35 cellular contexts compared by ENCODE assay signal in genomic region chr10:116875897-116876296, GRCh38. TPM values are rescaled to one million over a fixed set of nuclear protein-coding genes. Genes with fewer than 3 reads are reported as not detected.
"Had no signal": no experiment of that assay in that cellular context is flagged by ENCODE, and none has a peak within 500 bp of the region (broad histone marks: within the 10 kb centered on the region; RNA-seq: fewer than 3 reads in every experiment).

No MANE protein-coding gene starts in this region.

- H3K36me3 ChIP-seq: adrenal gland, ascending aorta, brain microvascular endothelial cell, breast epithelium, cardiac muscle cell had no signal

- H3K27ac ChIP-seq: adrenal gland, ascending aorta, body of pancreas, brain microvascular endothelial cell, breast epithelium, cardiac muscle cell had no signal

- H3K4me3 ChIP-seq: adrenal gland, ascending aorta, body of pancreas, breast epithelium, cardiac muscle cell had no signal

- ATAC-seq: activated naive CD4-positive, alpha-beta T cell treated with anti-CD3 and anti-CD28 coated beads, Interleukin-2, amount 50 U/mL, for 72 hours; activated naive CD8-positive, alpha-beta T cell treated with anti-CD3 and anti-CD28 coated beads, Interleukin-2, amount 50 U/mL, for 24 hours; activated T-cell treated with anti-CD3 and anti-CD28 coated beads, Interleukin-2, amount 50 U/mL, for 4 hours; activated T-cell treated with anti-CD3 and anti-CD28 coated beads, Interleukin-2, amount 50 U/mL, for 72 hours; activated T-helper 17 cell treated with anti-CD3 and anti-CD28 coated beads, Interleukin-2, amount 50 U/mL, for 72 hours; body of pancreas had no signal

- DNase-seq: activated effector memory CD4-positive, alpha-beta T cell treated with anti-CD3 and anti-CD28 coated beads, Interleukin-2, amount 50 U/mL, for 16 hours; activated effector memory CD4-positive, alpha-beta T cell treated with Interleukin-2 at 50 U/mL for 16 hours; activated gamma-delta T cell; activated gamma-delta T cell treated with Interleukin-2 at 50 U/mL for 16 hours; activated naive CD4-positive, alpha-beta T cell; activated naive CD4-positive, alpha-beta T cell treated with anti-CD3 and anti-CD28 coated beads for 36 hours; activated naive CD4-positive, alpha-beta T cell treated with anti-CD3 and anti-CD28 coated beads, Interleukin-2, amount 10 ng/mL, durations not matched to agents 7 days and 5 days; activated naive CD4-positive, alpha-beta T cell treated with anti-CD3 and anti-CD28 coated beads, Interleukin-2, amount 50 U/mL, for 16 hours; activated naive CD4-positive, alpha-beta T cell treated with Interleukin-2 at 50 U/mL for 16 hours; activated naive CD8-positive, alpha-beta T cell treated with anti-CD3 and anti-CD28 coated beads for 36 hours; activated naive CD8-positive, alpha-beta T cell treated with anti-CD3 and anti-CD28 coated beads, Interleukin-2, amount 10 ng/mL, durations not matched to agents 7 days and 5 days; activated naive CD8-positive, alpha-beta T cell treated with anti-CD3 and anti-CD28 coated beads, Interleukin-2, amount 50 U/mL, for 24 hours; activated T-cell treated with anti-CD3 and anti-CD28 coated beads, Interleukin-2, amount 50 U/mL, for 1 hour; activated T-cell treated with anti-CD3 and anti-CD28 coated beads, Interleukin-2, amount 50 U/mL, for 24 hours; activated T-cell treated with anti-CD3 and anti-CD28 coated beads, Interleukin-2, amount 50 U/mL, for 4 hours; activated T-cell treated with anti-CD3 and anti-CD28 coated beads, Interleukin-2, amount 50 U/mL, for 48 hours; activated T-cell treated with anti-CD3 and anti-CD28 coated beads, Interleukin-2, amount 50 U/mL, for 72 hours; adrenal gland; amniotic stem cell; amygdala; anterior cingulate cortex; aorta; body of pancreas; brain microvascular endothelial cell; caudate nucleus; cerebellar nuclear complex had no signal

- H3K4me1 ChIP-seq: adrenal gland, ascending aorta, body of pancreas, breast epithelium had no signal

- H3K9me3 ChIP-seq: adrenal gland, ascending aorta, body of pancreas, breast epithelium had no signal

- H3K27me3 ChIP-seq: adrenal gland, ascending aorta, body of pancreas, brain microvascular endothelial cell, breast epithelium, cardiac muscle cell had no signal

RNA-seq across cellular contexts. Expression of gene ENO4, which starts 26.6 kb away (rescaled TPM):
- total RNA-seq: activated naive CD4-positive, alpha-beta T cell treated with anti-CD3 and anti-CD28 coated beads for 36 hours; activated naive CD4-positive, alpha-beta T cell treated with anti-CD3 and anti-CD28 coated beads, Interleukin-2, amount 50 U/mL, for 72 hours; activated naive CD8-positive, alpha-beta T cell treated with anti-CD3 and anti-CD28 coated beads for 36 hours; activated naive CD8-positive, alpha-beta T cell treated with anti-CD3 and anti-CD28 coated beads, Interleukin-2, amount 10 ng/mL, durations not matched to agents 7 days and 5 days; activated T-cell treated with anti-CD3 and anti-CD28 coated beads, Interleukin-2, amount 50 U/mL, for 4 hours; activated T-cell treated with anti-CD3 and anti-CD28 coated beads, Interleukin-2, amount 50 U/mL, for 72 hours; activated T-helper 1 cell treated with anti-CD3 and anti-CD28 coated beads, Interleukin-12 subunit alpha, Interleukin-12 subunit beta, Interleukin-2, Interleukin-4 antibody, amounts not matched to agents 30 ng/mL and 10 ng/mL and 1 ng/mL, durations not matched to agents 14 hours and 24 hours and 36 hours; activated T-helper 17 cell treated with anti-CD3 and anti-CD28 coated beads, Interleukin-2, amount 50 U/mL, for 72 hours; activated T-helper 2 cell treated with anti-CD3 and anti-CD28 coated beads, Interferon-gamma antibody, Interleukin-2, Interleukin-4, amounts not matched to agents 10 μg/mL and 5 μg/mL and 100 μg/mL, durations not matched to agents 14 hours and 24 hours and 36 hours; ascending aorta; bronchial epithelial cell; cardiac septum had no signal
